ENCODE assay signal across 22 cellular contexts in the genomic region with DNA sequence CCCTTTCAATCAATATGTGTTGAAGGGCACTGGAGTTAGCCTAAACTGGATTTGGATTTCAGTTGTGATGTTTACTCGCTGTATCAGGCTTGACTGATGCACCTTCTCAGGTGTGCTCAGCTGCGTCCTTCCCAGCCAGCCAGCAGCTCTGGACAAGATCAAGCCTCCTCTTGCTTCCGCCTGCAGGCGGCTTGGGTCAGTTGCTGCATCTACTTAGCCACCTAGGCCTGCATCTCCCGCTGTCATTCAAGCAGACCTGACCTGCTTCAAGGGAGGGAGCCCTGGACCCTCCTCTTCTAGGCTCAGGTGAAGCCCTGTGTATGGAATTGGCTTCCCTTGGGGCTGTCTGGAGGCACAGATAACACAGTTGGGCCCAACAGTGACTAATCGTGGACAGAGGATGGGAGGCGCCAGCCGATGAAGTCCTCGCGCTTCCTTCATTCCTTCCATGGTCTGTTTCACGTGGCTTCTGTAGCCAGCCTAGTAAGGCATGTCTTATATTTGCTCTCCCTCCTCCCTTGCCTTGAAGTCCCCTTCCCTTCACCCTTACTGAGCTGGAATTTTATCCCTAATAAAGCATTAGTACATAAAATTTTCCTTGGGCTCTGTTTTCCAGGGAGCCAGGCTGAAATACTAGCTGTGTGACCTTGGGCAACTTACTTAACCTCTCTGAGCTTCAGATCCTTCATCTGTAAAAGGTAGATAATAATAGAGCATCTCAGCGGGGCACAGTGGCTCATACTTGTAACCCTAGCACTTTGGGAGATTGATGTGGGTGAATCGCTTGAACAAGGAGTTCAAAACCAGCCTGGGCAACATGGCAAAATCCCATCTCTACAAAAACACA. TPM values are rescaled to one million over a fixed set of nuclear protein-coding genes. Genes with fewer than 3 reads are reported as not detected.
"Had no signal": no experiment of that assay in that cellular context is flagged by ENCODE, and none has a peak within 500 bp of the region (broad histone marks: within the 10 kb centered on the region; RNA-seq: fewer than 3 reads in every experiment).

No MANE protein-coding gene starts in this region.

- H3K27ac ChIP-seq: esophagus muscularis mucosa, gastroesophageal sphincter, heart left ventricle, ovary, sigmoid colon, thyroid gland had no signal

- FAIRE-seq: endothelial cell of umbilical vein had no signal

- ATAC-seq: activated CD8-positive, alpha-beta memory T cell treated with anti-CD3 and anti-CD28 coated beads, Interleukin-2, amount 10 ng/mL, durations not matched to agents 7 days and 5 days; gastroesophageal sphincter; heart left ventricle; naive thymus-derived CD4-positive, alpha-beta T cell; stimulated activated naive B cell treated with anti-CD40 and anti-IgM and Interleukin-4, amounts not matched to agents 10 μg/mL and 1 μg/mL and 100 μg/mL, for 72 hours had no signal

- H3K27ac Mint-ChIP-seq: activated CD4-positive, alpha-beta memory T cell treated with anti-CD3 and anti-CD28 coated beads, Interleukin-2, amount 10 ng/mL, durations not matched to agents 7 days and 5 days; activated CD8-positive, alpha-beta memory T cell treated with anti-CD3 and anti-CD28 coated beads, Interleukin-2, amount 10 ng/mL, durations not matched to agents 7 days and 5 days; activated naive CD8-positive, alpha-beta T cell; dendritic cell treated with granulocyte-macrophage colony-stimulating factor and Interleukin-4, amounts not matched to agents 40 ng/mL and 50 ng/mL, for 4 days; memory B cell; stimulated activated naive B cell treated with anti-CD40 and anti-IgM and Interleukin-4, amounts not matched to agents 10 μg/mL and 1 μg/mL and 100 μg/mL, for 72 hours had no signal

- H3K9me3 ChIP-seq: esophagus muscularis mucosa, gastroesophageal sphincter, heart left ventricle, ovary, sigmoid colon, thyroid gland had no signal

- H3K36me3 ChIP-seq: esophagus muscularis mucosa, gastroesophageal sphincter, heart left ventricle, ovary, sigmoid colon, thyroid gland had no signal

- H3K4me3 ChIP-seq: esophagus muscularis mucosa, gastroesophageal sphincter, heart left ventricle, ovary, sigmoid colon, thyroid gland had no signal

- H3K9me3 Mint-ChIP-seq: activated CD4-positive, alpha-beta memory T cell treated with anti-CD3 and anti-CD28 coated beads, Interleukin-2, amount 10 ng/mL, durations not matched to agents 7 days and 5 days; dendritic cell treated with granulocyte-macrophage colony-stimulating factor and Interleukin-4, amounts not matched to agents 40 ng/mL and 50 ng/mL, for 4 days; immature natural killer cell; memory B cell; stimulated activated naive B cell treated with anti-CD40 and anti-IgM and Interleukin-4, amounts not matched to agents 10 μg/mL and 1 μg/mL and 100 μg/mL, for 72 hours had no signal

- H3K4me3 Mint-ChIP-seq: activated CD4-positive, alpha-beta memory T cell treated with anti-CD3 and anti-CD28 coated beads, Interleukin-2, amount 10 ng/mL, durations not matched to agents 7 days and 5 days; activated CD8-positive, alpha-beta memory T cell treated with anti-CD3 and anti-CD28 coated beads, Interleukin-2, amount 10 ng/mL, durations not matched to agents 7 days and 5 days; activated naive CD8-positive, alpha-beta T cell; dendritic cell treated with granulocyte-macrophage colony-stimulating factor and Interleukin-4, amounts not matched to agents 40 ng/mL and 50 ng/mL, for 4 days; immature natural killer cell; memory B cell; naive thymus-derived CD4-positive, alpha-beta T cell; stimulated activated naive B cell treated with anti-CD40 and anti-IgM and Interleukin-4, amounts not matched to agents 10 μg/mL and 1 μg/mL and 100 μg/mL, for 72 hours had no signal

- DNase-seq: activated CD4-positive, alpha-beta memory T cell treated with anti-CD3 and anti-CD28 coated beads, Interleukin-2, amount 10 ng/mL, durations not matched to agents 7 days and 5 days; activated CD4-positive, alpha-beta T cell treated with anti-CD3 and anti-CD28 coated beads for 48 hours; activated CD4-positive, CD25-positive, alpha-beta regulatory T cell; activated CD8-positive, alpha-beta memory T cell treated with anti-CD3 and anti-CD28 coated beads, Interleukin-2, amount 10 ng/mL, durations not matched to agents 7 days and 5 days; effector CD8-positive, alpha-beta T cell; heart left ventricle; immature natural killer cell; naive thymus-derived CD4-positive, alpha-beta T cell; ovary; sigmoid colon; stimulated activated naive B cell treated with anti-CD40 and anti-IgM and Interleukin-4, amounts not matched to agents 10 μg/mL and 1 μg/mL and 100 μg/mL, for 72 hours; thyroid gland had no signal

- H3K27me3 ChIP-seq: ovary, thyroid gland had no signal

- H3K36me3 Mint-ChIP-seq: activated CD8-positive, alpha-beta memory T cell treated with anti-CD3 and anti-CD28 coated beads, Interleukin-2, amount 10 ng/mL, durations not matched to agents 7 days and 5 days; activated naive CD8-positive, alpha-beta T cell; immature natural killer cell had no signal

RNA-seq across cellular contexts. Expression of a gene that starts 2.1 kb away (rescaled TPM):
- total RNA-seq: activated CD4-positive, alpha-beta memory T cell treated with anti-CD3 and anti-CD28 coated beads, Interleukin-2, amount 10 ng/mL, durations not matched to agents 7 days and 5 days; activated CD8-positive, alpha-beta memory T cell treated with anti-CD3 and anti-CD28 coated beads, Interleukin-2, amount 10 ng/mL, durations not matched to agents 7 days and 5 days; chondrocyte; endothelial cell of umbilical vein; esophagus muscularis mucosa; heart left ventricle; liver; mucosa of gallbladder; naive thymus-derived CD4-positive, alpha-beta T cell; sigmoid colon; thyroid gland; urinary bladder had no signal
- polyA plus RNA-seq: endothelial cell of umbilical vein; heart left ventricle; immature natural killer cell; liver; naive thymus-derived CD4-positive, alpha-beta T cell; ovary; sigmoid colon; urinary bladder had no signal
